In genomic region chr4:144740316-144740715, GRCh38 we compare ENCODE assay signal across 20 cellular contexts.
DNase-seq lines count a peak whose midpoint lies in the region; ATAC-seq, FAIRE-seq and TF ChIP-seq lines count a peak whose summit lies in the region.
"Had no signal": no experiment of that assay in that cellular context is flagged by ENCODE, and none has a peak within 500 bp of the region (broad histone marks: within the 10 kb centered on the region; RNA-seq: fewer than 3 reads in every experiment).

No MANE protein-coding gene starts in this region.

- H3K9me3 Mint-ChIP-seq in endodermal cell: no peaks in the 10 kb centered on the region

- peaks cover 4% of the 10 kb centered on the region for H3K4me1 Mint-ChIP-seq in endodermal cell

- POLR2A ChIA-PET in endothelial cell of umbilical vein (lab: Charles Lee): no interaction called here

- no peak overlapping the region for H3K9ac ChIP-seq in endothelial cell of umbilical vein (replicated peaks; ENCODE audit: extremely low read depth, insufficient read depth, low read length)
- H3K9ac ChIP-seq in endodermal cell (ENCODE audit: extremely low read depth, low read length, poor library complexity, severe bottlenecking): no peak overlapping the region

- ATAC-seq in pancreas: peak in 3 of 4 donors; percentile 13 to 44 (median 28)

- H3K79me2 ChIP-seq in endothelial cell of umbilical vein (ENCODE audit: control insufficient read depth, insufficient read depth, low read length): no peaks in the 10 kb centered on the region

- no peak for FAIRE-seq in endothelial cell of umbilical vein (lab: Jason Lieb, UNC)
- FAIRE-seq in pancreas (lab: Jason Lieb, UNC): no peak
- no peak for FAIRE-seq in D721Med (lab: Jason Lieb, UNC)
- FAIRE-seq: RCC 7860 had no signal

- DNase-seq in ELR (ENCODE audit: low read depth) (peak; percentile 17), RPMI7951 (ENCODE audit: low read depth) (peak; percentile 19), endothelial cell of umbilical vein (ENCODE audit: low read depth, low spot score) (no peak), pancreas (no peak), D721Med (ENCODE audit: insufficient read length, low spot score) (no peak), endodermal cell (no peak), SK-N-DZ (ENCODE audit: low spot score) (no peak)
- DNase-seq: Calu3, DMS153, DND-41, GOT3, HCEC 1CT, NCI-H1092, NCI-H1417 treated with DMSO at 0.1 percent for 48 hours, NCI-H1694 treated with DMSO at 0.1 percent for 48 hours, NCI-H2081, NCI-H2227 treated with DMSO at 0.1 percent for 48 hours, NCI-H69 had no signal

- H3K36me3 ChIP-seq in endothelial cell of umbilical vein (ENCODE audit: control insufficient read depth in 2 of 2, extremely low read depth in 1 of 2, insufficient read depth in 2 of 2, low read length in 2 of 2): peaks cover 18 to 62% of the 10 kb centered on the region in 2 experiments
- no peaks in the 10 kb centered on the region for H3K36me3 ChIP-seq in pancreas
- no peaks in the 10 kb centered on the region for H3K36me3 ChIP-seq in endodermal cell (ENCODE audit: control insufficient read depth, insufficient read depth, low read length)

- H3K4me2 ChIP-seq in endothelial cell of umbilical vein (ENCODE audit: insufficient read depth, low read length): no peak overlapping the region

- no peaks in the 10 kb centered on the region for H3K27me3 ChIP-seq in endothelial cell of umbilical vein (ENCODE audit: control insufficient read depth in 2 of 2, insufficient read depth in 2 of 2, low read length in 2 of 2)
- no peaks in the 10 kb centered on the region for H3K27me3 ChIP-seq in pancreas
- H3K27me3 ChIP-seq in endodermal cell (ENCODE audit: control insufficient read depth, insufficient read depth, low read length, poor library complexity, severe bottlenecking): no peaks in the 10 kb centered on the region

- no peak overlapping the region for H3K27ac Mint-ChIP-seq in endodermal cell

- H3K4me3 ChIP-seq in endothelial cell of umbilical vein (replicated peaks in 1 of 3; ENCODE audit: insufficient read depth in 1 of 3, low read depth in 1 of 3, low read length in 3 of 3) (no peak overlapping the region), pancreas (no peak overlapping the region), endodermal cell (ENCODE audit: low read length) (no peak overlapping the region)

- H3K4me1 ChIP-seq in endothelial cell of umbilical vein (ENCODE audit: control insufficient read depth, extremely low read depth, insufficient read depth, low read length): no peaks in the 10 kb centered on the region
- H3K4me1 ChIP-seq in pancreas: peaks cover 9 to 24% (median 17%) of the 10 kb centered on the region in 3 donors
- H3K4me1 ChIP-seq in endodermal cell (ENCODE audit: control insufficient read depth, insufficient read depth, low read length): no peaks in the 10 kb centered on the region

- H3K36me3 Mint-ChIP-seq in endodermal cell (ENCODE audit: low read depth): no peaks in the 10 kb centered on the region

- H3K9me1 ChIP-seq in endothelial cell of umbilical vein (replicated peaks; ENCODE audit: control insufficient read depth, extremely low read depth, insufficient read depth, low read length): no peaks in the 10 kb centered on the region

- intact Hi-C loops in endothelial cell of umbilical vein (cut with micrococcal nuclease) (no loop called here), pancreas (cut with DNase I) (no loop called here)

- H3K9me3 ChIP-seq in endothelial cell of umbilical vein (replicated peaks; ENCODE audit: control insufficient read depth, insufficient read depth, low read length) (no peaks in the 10 kb centered on the region), pancreas (no peaks in the 10 kb centered on the region), endodermal cell (ENCODE audit: control insufficient read depth, low read length) (no peaks in the 10 kb centered on the region)

- H2AFZ ChIP-seq in endothelial cell of umbilical vein (ENCODE audit: low read depth, low read length): no peak overlapping the region

- H3K27ac ChIP-seq in endothelial cell of umbilical vein (ENCODE audit: insufficient read depth, low read depth, low read length): no peak overlapping the region
- H3K27ac ChIP-seq in pancreas: no peak overlapping the region
- no peak overlapping the region for H3K27ac ChIP-seq in endodermal cell (ENCODE audit: low read depth, low read length)
- H3K27ac ChIP-seq: HL-60 had no signal

- TF ChIP-seq CTCF in endothelial cell of umbilical vein (IDR thresholded peaks at IDR 0.05; ENCODE audit: extremely low read depth in 1 of 2, insufficient read depth in 1 of 2, low read depth in 1 of 2, low read length in 2 of 2): no peak
- no peak for TF ChIP-seq CTCF in pancreas (IDR thresholded peaks at IDR 0.05)
- TF ChIP-seq CTCF in D721Med (IDR thresholded peaks at IDR 0.05; ENCODE audit: insufficient read depth, missing control alignments): no peak
- TF ChIP-seq CTCF in endodermal cell (conservative IDR thresholded peaks at IDR 0.05): no peak

- H4K20me1 ChIP-seq in endothelial cell of umbilical vein (replicated peaks; ENCODE audit: control insufficient read depth, extremely low read depth, insufficient read depth, low read length): peaks cover 4% of the 10 kb centered on the region

- no peaks in the 10 kb centered on the region for H3K27me3 Mint-ChIP-seq in endodermal cell (ENCODE audit: insufficient read depth)

- BruUV-seq in endothelial cell of umbilical vein (replicated peaks; lab: Mats Ljungman, UMichigan): TSS peak; percentile 4

- no peak for TF ChIP-seq POLR2A in endothelial cell of umbilical vein (IDR thresholded peaks at IDR 0.05; ENCODE audit: low read depth, low read length)

- 30 to 34% methylated on average over 1 of the region's 1 CpG for WGBS in pancreas, 2 donors
- 80 to 91% methylated on average over 1 of the region's 1 CpG for WGBS in endodermal cell (ENCODE audit: insufficient coverage in 1 of 2, insufficient read length in 1 of 2), 2 experiments

- CTCF ChIA-PET in endothelial cell of umbilical vein (lab: Charles Lee): no interaction called here

- dilution Hi-C loops in endothelial cell of umbilical vein (cut with MboI; ENCODE audit: extremely low pct_ligation_motif_present, low sequenced_read_pairs): no loop called here

- H3K4me3 Mint-ChIP-seq in endodermal cell: no peak overlapping the region

TF ChIP-seq in endothelial cell of umbilical vein, 7 proteins besides CTCF, POLR2A, EP300 and RAD21:
- TF ChIP-seq FOS (IDR thresholded peaks at IDR 0.05; ENCODE audit: borderline replicate concordance, insufficient read depth, low read length) (no peak), POLR2AphosphoS5 (IDR thresholded peaks at IDR 0.05; ENCODE audit: insufficient read depth, low read depth, low read length) (no peak), EZH2 (IDR thresholded peaks at IDR 0.05; ENCODE audit: borderline replicate concordance, low read depth, low read length, severe bottlenecking) (no peak), GATA2 (IDR thresholded peaks at IDR 0.05; ENCODE audit: insufficient read depth, insufficient read length, low read depth, low read length) (no peak), MYC (IDR thresholded peaks at IDR 0.05; ENCODE audit: low read depth, low read length) (no peak), JUN (IDR thresholded peaks at IDR 0.05; ENCODE audit: borderline replicate concordance, insufficient read depth, insufficient read length, low read depth) (no peak), MAX (IDR thresholded peaks at IDR 0.05; ENCODE audit: insufficient read depth, insufficient read length) (no peak)

Comparison
In these comparisons a context has a peak if more than half of its experiments do, and no peak if none do; other contexts are left out.
1. DNase-seq: peak in ELR (single experiment) and RPMI7951 (single experiment); none in endothelial cell of umbilical vein (single experiment), pancreas (0 of 6), D721Med (single experiment), endodermal cell (single experiment) and SK-N-DZ (single experiment).